Comparison of ENCODE assay signal across 8 cellular contexts in genomic region chr5:100900796-100901731, GRCh38. TPM values are rescaled to one million over a fixed set of nuclear protein-coding genes. Genes with fewer than 3 reads are reported as not detected.
DNase-seq lines count a peak whose midpoint lies in the region; ATAC-seq, FAIRE-seq and TF ChIP-seq lines count a peak whose summit lies in the region.

No MANE protein-coding gene starts in this region.

- BruUV-seq in endothelial cell of umbilical vein (replicated peaks; lab: Mats Ljungman, UMichigan) = TSS peak; percentile 77

- H3K36me3 ChIP-seq in endothelial cell of umbilical vein (ENCODE audit: control insufficient read depth in 2 of 2, extremely low read depth in 1 of 2, insufficient read depth in 2 of 2, low read length in 2 of 2) (no peaks in the 10 kb centered on the region), muscle layer of colon (ENCODE audit: insufficient read depth, low read length) (no peaks in the 10 kb centered on the region)

- H3K9ac ChIP-seq in endothelial cell of umbilical vein (replicated peaks; ENCODE audit: extremely low read depth, insufficient read depth, low read length) (peak overlapping the region; percentile 89), muscle layer of colon (ENCODE audit: low read length) (no peak overlapping the region)

- peak; percentile 87 for FAIRE-seq in endothelial cell of umbilical vein (lab: Jason Lieb, UNC)

- H2AFZ ChIP-seq in endothelial cell of umbilical vein (ENCODE audit: low read depth, low read length) = peak overlapping the region; percentile 67

- H3K9me1 ChIP-seq in endothelial cell of umbilical vein (replicated peaks; ENCODE audit: control insufficient read depth, extremely low read depth, insufficient read depth, low read length) = no peaks in the 10 kb centered on the region

- ATAC-seq in HG03103 (IDR thresholded peaks at IDR 0.05; ENCODE audit: low read depth, unreplicated experiment) = peak; percentile 30

- CTCF ChIA-PET in endothelial cell of umbilical vein (lab: Charles Lee) = interaction anchor here (0.6 to 4.6 kb wide), 45 partner anchors 9 to 1796 kb away, joined by 3 to 27 read pairs (median 5); no protein-coding TSS in a partner anchor

- H3K27me3 ChIP-seq in endothelial cell of umbilical vein (ENCODE audit: control insufficient read depth in 2 of 2, insufficient read depth in 2 of 2, low read length in 2 of 2) = no peaks in the 10 kb centered on the region
- peaks cover 3 to 6% of the 10 kb centered on the region in 2 donors for H3K27me3 ChIP-seq in muscle layer of colon (ENCODE audit: control insufficient read depth in 1 of 2, insufficient read depth in 2 of 2, low read length in 2 of 2)

- no peak for TF ChIP-seq POLR2A in endothelial cell of umbilical vein (IDR thresholded peaks at IDR 0.05; ENCODE audit: low read depth, low read length)

- intact Hi-C loops in endothelial cell of umbilical vein (cut with micrococcal nuclease) = loop anchor here (1.0 to 5.0 kb wide), 14 partner anchors 24 to 776 kb away; no protein-coding TSS in a partner anchor

- H3K4me3 ChIP-seq in endothelial cell of umbilical vein (replicated peaks in 1 of 3; ENCODE audit: insufficient read depth in 1 of 3, low read depth in 1 of 3, low read length in 3 of 3) (peak overlapping the region; percentile 55 to 98 (median 97)), muscle layer of colon (ENCODE audit: low read depth in 1 of 2, low read length in 2 of 2) (peak overlapping the region; percentile 23 to 49)

- H3K4me2 ChIP-seq in endothelial cell of umbilical vein (ENCODE audit: insufficient read depth, low read length) = peak overlapping the region; percentile 97

- DNase-seq in NCI-H2227 (lab: John Stamatoyannopoulos, UW; ENCODE audit: unreplicated experiment) (peak; percentile 0), NCI-H2227 treated with DMSO at 0.1 percent for 48 hours (lab: John Stamatoyannopoulos, UW) (no peak), NCI-H748 (lab: John Stamatoyannopoulos, UW; ENCODE audit: unreplicated experiment) (peak; percentile 92), endothelial cell of umbilical vein (ENCODE audit: low read depth, low spot score) (peak; percentile 91)
- peak; percentile 80 to 81 for DNase-seq in activated CD8-positive, alpha-beta memory T cell treated with anti-CD3 and anti-CD28 coated beads for 1 hour (ENCODE audit: extremely low read depth in 1 of 2, low read depth in 1 of 2)
- peak; percentile 71 to 73 for DNase-seq in stimulated activated CD8-positive, alpha-beta memory T cell treated with anti-CD3 and anti-CD28 coated beads, Interleukin-7, amount 100 ng/mL, for 1 hour (ENCODE audit: low read depth in 2 of 2)

- H4K20me1 ChIP-seq in endothelial cell of umbilical vein (replicated peaks; ENCODE audit: control insufficient read depth, extremely low read depth, insufficient read depth, low read length) = no peaks in the 10 kb centered on the region

- POLR2A ChIA-PET in endothelial cell of umbilical vein (lab: Charles Lee) = interaction anchor here (0.6 to 2.2 kb wide), 8 partner anchors 26 to 306 kb away, joined by 3 to 12 read pairs (median 5); no protein-coding TSS in a partner anchor

- H3K4me1 ChIP-seq in endothelial cell of umbilical vein (ENCODE audit: control insufficient read depth, extremely low read depth, insufficient read depth, low read length) (peaks cover 19% of the 10 kb centered on the region), muscle layer of colon (ENCODE audit: insufficient read depth, low read length) (peaks cover 6% of the 10 kb centered on the region)

- H3K79me2 ChIP-seq in endothelial cell of umbilical vein (ENCODE audit: control insufficient read depth, insufficient read depth, low read length) = peaks cover 9% of the 10 kb centered on the region

- dilution Hi-C loops in endothelial cell of umbilical vein (cut with MboI; ENCODE audit: extremely low pct_ligation_motif_present, low sequenced_read_pairs) = no loop called here

- H3K27ac ChIP-seq in endothelial cell of umbilical vein (ENCODE audit: insufficient read depth, low read depth, low read length) (peak overlapping the region; percentile 80), muscle layer of colon (ENCODE audit: low read depth, low read length) (peak overlapping the region; percentile 46)

- TF ChIP-seq CTCF in endothelial cell of umbilical vein (IDR thresholded peaks at IDR 0.05; ENCODE audit: extremely low read depth in 1 of 2, insufficient read depth in 1 of 2, low read depth in 1 of 2, low read length in 2 of 2) = no peak

- no peaks in the 10 kb centered on the region for H3K9me3 ChIP-seq in endothelial cell of umbilical vein (replicated peaks; ENCODE audit: control insufficient read depth, insufficient read depth, low read length)
- no peaks in the 10 kb centered on the region for H3K9me3 ChIP-seq in muscle layer of colon (ENCODE audit: low read length)

TF ChIP-seq in endothelial cell of umbilical vein, 7 proteins besides CTCF, POLR2A, EP300 and RAD21:
- no peak for TF ChIP-seq EZH2 (IDR thresholded peaks at IDR 0.05; ENCODE audit: borderline replicate concordance, low read depth, low read length, severe bottlenecking)
- peak; percentile 57 for TF ChIP-seq POLR2AphosphoS5 (IDR thresholded peaks at IDR 0.05; ENCODE audit: insufficient read depth, low read depth, low read length)
TF ChIP-seq in endothelial cell of umbilical vein: peak in this region for 1.

RNA-seq across cellular contexts. Expression of gene ST8SIA4, which starts 2.0 kb away (rescaled TPM):
- 25.0 and 28.3 TPM in 2 replicates for total RNA-seq in endothelial cell of umbilical vein
- polyA plus RNA-seq in endothelial cell of umbilical vein = 4.1 and 4.5 TPM in 2 replicates
- 4.5 and 4.6 TPM in 2 replicates for polyA plus RNA-seq in endothelial cell of umbilical vein (2011; cell fraction: cytosol; rRNA removed)
- 5.0 and 5.3 TPM in 2 replicates for polyA plus RNA-seq in endothelial cell of umbilical vein (2011; cell fraction: nucleus; rRNA removed)
- polyA plus RNA-seq in endothelial cell of umbilical vein (2012) = 3.9 and 5.9 TPM in 2 replicates
- 12.1 and 15.3 TPM in 2 replicates for polyA minus RNA-seq in endothelial cell of umbilical vein
- not detected for polyA minus RNA-seq in endothelial cell of umbilical vein (2011; cell fraction: cytosol; rRNA and poly(A)+ RNA removed)
- polyA minus RNA-seq in endothelial cell of umbilical vein (2011; cell fraction: nucleus; rRNA and poly(A)+ RNA removed) = 36.4 and 41.7 TPM in 2 replicates
